18 cellular contexts compared by ENCODE assay signal in genomic region chr20:10806539-10806938, GRCh38.
DNase-seq lines count a peak whose midpoint lies in the region; ATAC-seq and TF ChIP-seq lines count a peak whose summit lies in the region.
"Had no signal": no experiment of that assay in that cellular context is flagged by ENCODE, and none has a peak within 500 bp of the region (broad histone marks: within the 10 kb centered on the region; RNA-seq: fewer than 3 reads in every experiment).

No MANE protein-coding gene starts in this region.

- H3K9me2 ChIP-seq in GM23338 (ENCODE audit: insufficient read depth): peaks cover 17% of the 10 kb centered on the region

- no peaks in the 10 kb centered on the region for H4K20me1 ChIP-seq in GM23338 (replicated peaks; ENCODE audit: insufficient read depth)

- H3K27me3 ChIP-seq in GM23338 (ENCODE audit: insufficient read depth) (no peaks in the 10 kb centered on the region), right atrium auricular region (no peaks in the 10 kb centered on the region)

- no peak overlapping the region for H2AFZ ChIP-seq in GM23338

- TF ChIP-seq CTCF in GM23338 (conservative IDR thresholded peaks at IDR 0.05; ENCODE audit: low read depth in 2 of 2): no peak
- TF ChIP-seq CTCF in right atrium auricular region (IDR thresholded peaks at IDR 0.05): no peak

- H3F3A ChIP-seq in GM23338 (replicated peaks; ENCODE audit: low read depth): no peaks in the 10 kb centered on the region

- ATAC-seq in GM23338: no peak; the same call in 1 of the 3 replicates
- ATAC-seq: Panc1, SK-N-SH treated with all-trans-retinoic acid at 6 μM for 48 hours had no signal

- 0 out of 2 replicates have a peak overlapping the region, but pooled peaks have one; percentile 24 for H3K4me2 ChIP-seq in GM23338

- H3K27ac ChIP-seq in GM23338 (ENCODE audit: low read depth): no peak overlapping the region
- peak overlapping the region; percentile 7 to 31 for H3K27ac ChIP-seq in right atrium auricular region

- H3K79me2 ChIP-seq in GM23338 (replicated peaks; ENCODE audit: insufficient read depth): no peaks in the 10 kb centered on the region

- H3K4me3 Mint-ChIP-seq in GM23338: no peak overlapping the region

- H3K27me3 Mint-ChIP-seq in GM23338 (ENCODE audit: insufficient read depth, low read depth, poor library complexity): no peaks in the 10 kb centered on the region

- H3K9me3 Mint-ChIP-seq in GM23338: no peaks in the 10 kb centered on the region

- DNase-seq in GM23338 (ENCODE audit: low spot score): no peak
- DNase-seq in fibroblast of peridontal ligament (ENCODE audit: extremely low read depth): peak; percentile 19
- no peak for DNase-seq in right atrium auricular region (ENCODE audit: low spot score)
- DNase-seq in NCI-H1694 (lab: John Stamatoyannopoulos, UW): no peak
- DNase-seq in superior temporal gyrus (ENCODE audit: extremely low spot score): no peak
- DNase-seq in NCI-H226: no peak
- DNase-seq in cerebellum (ENCODE audit: low spot score): no peak
- DNase-seq: DMS53, IMR-90, Kasumi-1, NCI-H1048, NCI-H2171, NCI-H510A, NCI-H82, SHP77 had no signal

- H3K4me3 ChIP-seq in GM23338 (no peak overlapping the region), right atrium auricular region (no peak overlapping the region)
- H3K4me3 ChIP-seq: HAP-1 had no signal

- H3K36me3 Mint-ChIP-seq in GM23338 (ENCODE audit: low read depth): no peaks in the 10 kb centered on the region

- H3K9me3 ChIP-seq in right atrium auricular region: no peaks in the 10 kb centered on the region
- H3K9me3 ChIP-seq: HAP-1 had no signal

- peaks cover 8% of the 10 kb centered on the region for H3K4me1 ChIP-seq in GM23338 (ENCODE audit: insufficient read depth)
- peaks cover 0 to 4% of the 10 kb centered on the region in 2 donors for H3K4me1 ChIP-seq in right atrium auricular region
- H3K4me1 ChIP-seq: HAP-1 had no signal

- H3K36me3 ChIP-seq in GM23338 (ENCODE audit: insufficient read depth): no peaks in the 10 kb centered on the region
- H3K36me3 ChIP-seq in right atrium auricular region: no peaks in the 10 kb centered on the region
- H3K36me3 ChIP-seq: HAP-1 had no signal

- H3K27ac Mint-ChIP-seq in GM23338: no peak overlapping the region

- H3K4me1 Mint-ChIP-seq in GM23338: peaks cover 9% of the 10 kb centered on the region; the same call in 2 of the 3 replicates

TF ChIP-seq in GM23338, 12 proteins besides CTCF, POLR2A, EP300 and RAD21:
- no peak for TF ChIP-seq JUNB (IDR thresholded peaks at IDR 0.05; ENCODE audit: unreplicated experiment)
- no peak for TF ChIP-seq EZH2phosphoT487 (IDR thresholded peaks at IDR 0.05; ENCODE audit: unreplicated experiment)
